In the genomic region with DNA sequence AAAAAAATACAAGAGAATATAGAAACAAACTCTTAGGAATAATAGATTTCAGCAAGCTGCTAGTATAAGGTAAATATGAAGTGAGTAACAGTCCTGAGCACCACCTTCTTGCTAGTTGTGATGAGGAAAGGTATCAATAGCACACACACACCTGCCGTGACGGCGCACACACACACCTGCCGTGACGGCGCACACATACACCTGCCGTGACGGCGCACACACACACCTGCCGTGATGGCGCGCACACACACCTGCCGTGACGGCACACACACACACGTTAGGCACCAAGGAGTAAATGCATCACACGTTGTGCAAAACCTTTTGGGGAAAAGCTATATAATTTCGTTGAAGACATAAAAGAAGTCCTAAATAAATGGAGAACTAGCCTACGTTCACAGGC, we compare ENCODE assay signal across 18 cellular contexts. TPM values are rescaled to one million over a fixed set of nuclear protein-coding genes. Genes with fewer than 3 reads are reported as not detected.
DNase-seq lines count a peak whose midpoint lies in the region; ATAC-seq and TF ChIP-seq lines count a peak whose summit lies in the region.
"Had no signal": no experiment of that assay in that cellular context is flagged by ENCODE, and none has a peak within 500 bp of the region (broad histone marks: within the 10 kb centered on the region; RNA-seq: fewer than 3 reads in every experiment).

No MANE protein-coding gene starts in this region.

- no peak for TF ChIP-seq CTCF in chondrocyte (IDR thresholded peaks at IDR 0.05)
- TF ChIP-seq CTCF in stomach (IDR thresholded peaks at IDR 0.05), result no peak
- no peak for TF ChIP-seq CTCF in vagina (IDR thresholded peaks at IDR 0.05)

- H3K27ac Mint-ChIP-seq in chondrocyte (ENCODE audit: unreplicated experiment), result no peak overlapping the region
- H3K27ac Mint-ChIP-seq in activated T-cell treated with anti-CD3 and anti-CD28 coated beads, Interleukin-2, amount 50 U/mL, for 72 hours, result no peak overlapping the region
- H3K27ac Mint-ChIP-seq: CD4-positive, alpha-beta memory T cell had no signal

- ATAC-seq in activated T-cell treated with anti-CD3 and anti-CD28 coated beads, Interleukin-2, amount 50 U/mL, for 72 hours (replicated peaks in 1 of 2), result no peak
- no peak for ATAC-seq in GM21576 (IDR thresholded peaks at IDR 0.05; ENCODE audit: unreplicated experiment)
- ATAC-seq: A549, HCT116 had no signal

- H3K9me3 Mint-ChIP-seq in chondrocyte (ENCODE audit: low read depth), result peaks cover 2% of the 10 kb centered on the region
- H3K9me3 Mint-ChIP-seq in activated T-cell treated with anti-CD3 and anti-CD28 coated beads, Interleukin-2, amount 50 U/mL, for 72 hours, result no peaks in the 10 kb centered on the region
- H3K9me3 Mint-ChIP-seq: CD4-positive, alpha-beta memory T cell had no signal

- peaks cover 5 to 12% (median 11%) of the 10 kb centered on the region in 4 donors for H3K4me1 ChIP-seq in stomach
- H3K4me1 ChIP-seq in vagina, result peaks cover 11% of the 10 kb centered on the region
- H3K4me1 ChIP-seq: BE2C had no signal

- TF ChIP-seq POLR2A in stomach (IDR thresholded peaks at IDR 0.05), result no peak
- TF ChIP-seq POLR2A in vagina (IDR thresholded peaks at IDR 0.05), result no peak

- no peaks in the 10 kb centered on the region for H3K36me3 ChIP-seq in stomach
- no peaks in the 10 kb centered on the region for H3K36me3 ChIP-seq in vagina
- H3K36me3 ChIP-seq: BE2C had no signal

- H3K27ac ChIP-seq in layer of hippocampus (ENCODE audit: low read depth, low read length) (peak overlapping the region; percentile 95), stomach (no peak overlapping the region), vagina (no peak overlapping the region)
- H3K27ac ChIP-seq: A549, C4-2B, GM23248, HL-60 had no signal

- no peak overlapping the region for H3K4me3 ChIP-seq in stomach
- no peak overlapping the region for H3K4me3 ChIP-seq in vagina
- H3K4me3 ChIP-seq: A549, GM23248 had no signal

- TF ChIP-seq EP300 in stomach (IDR thresholded peaks at IDR 0.05), result no peak

- H3K27me3 ChIP-seq in layer of hippocampus (ENCODE audit: control insufficient read depth, insufficient read depth, low read length) (no peaks in the 10 kb centered on the region), stomach (peaks cover 0 to 16% (median 0%) of the 10 kb centered on the region in 3 donors), vagina (no peaks in the 10 kb centered on the region)
- H3K27me3 ChIP-seq: BE2C had no signal

- no peaks in the 10 kb centered on the region for H3K9me3 ChIP-seq in stomach
- no peaks in the 10 kb centered on the region for H3K9me3 ChIP-seq in vagina
- H3K9me3 ChIP-seq: A549, BE2C had no signal

- intact Hi-C loops in stomach (cut with DNase I; ENCODE audit: low total_unique reads) (no loop called here), vagina (cut with DNase I) (no loop called here)

- H3K4me3 Mint-ChIP-seq in chondrocyte (ENCODE audit: unreplicated experiment), result no peak overlapping the region
- H3K4me3 Mint-ChIP-seq in activated T-cell treated with anti-CD3 and anti-CD28 coated beads, Interleukin-2, amount 50 U/mL, for 72 hours, result no peak overlapping the region
- H3K4me3 Mint-ChIP-seq: CD4-positive, alpha-beta memory T cell had no signal

- DNase-seq in chondrocyte (ENCODE audit: low spot score) (peak; percentile 59), stomach (peak; percentile 4), vagina (ENCODE audit: extremely low spot score in 2 of 2) (peak; percentile 2 to 71), glomerular visceral epithelial cell (ENCODE audit: extremely low spot score) (no peak)
- no peak for DNase-seq in activated T-cell treated with anti-CD3 and anti-CD28 coated beads, Interleukin-2, amount 50 U/mL, for 72 hours
- DNase-seq in stimulated activated CD4-positive, alpha-beta T cell treated with anti-CD3 and anti-CD28 coated beads, Interleukin-4, amount 100 ng/mL, for 1 hour, result no peak
- DNase-seq: BE2C; CD4-positive, alpha-beta memory T cell; COR-L47; DMS153; GF-D8; GM23248 had no signal

- H3K27me3 Mint-ChIP-seq in chondrocyte (ENCODE audit: low read depth), result peaks cover 28% of the 10 kb centered on the region
- H3K27me3 Mint-ChIP-seq in activated T-cell treated with anti-CD3 and anti-CD28 coated beads, Interleukin-2, amount 50 U/mL, for 72 hours (ENCODE audit: low read depth), result peaks cover 19% of the 10 kb centered on the region

- peaks cover 10% of the 10 kb centered on the region for H3K4me1 Mint-ChIP-seq in chondrocyte (ENCODE audit: low read depth)
- peaks cover 8% of the 10 kb centered on the region for H3K4me1 Mint-ChIP-seq in activated T-cell treated with anti-CD3 and anti-CD28 coated beads, Interleukin-2, amount 50 U/mL, for 72 hours (ENCODE audit: low read depth)

- WGBS in stomach, 5 donors, result 91 to 96% (median 95%) methylated on average over 18 of the region's 18 CpGs

- H3K36me3 Mint-ChIP-seq in chondrocyte (ENCODE audit: low read depth), result no peaks in the 10 kb centered on the region
- no peaks in the 10 kb centered on the region for H3K36me3 Mint-ChIP-seq in activated T-cell treated with anti-CD3 and anti-CD28 coated beads, Interleukin-2, amount 50 U/mL, for 72 hours (ENCODE audit: insufficient read depth in 2 of 2)
- H3K36me3 Mint-ChIP-seq: CD4-positive, alpha-beta memory T cell had no signal

RNA-seq across cellular contexts. Expression of gene JAKMIP3, which starts 4.7 kb away (rescaled TPM):
- total RNA-seq in chondrocyte, result 0.67 to 1.6 TPM (median 0.69 TPM) in 3 replicates
- 1 to 10 TPM in 1 of 5 donors, under 1 TPM in 3, not detected in 1; 0.43 to 1.1 (median 0.51) TPM for total RNA-seq in stomach
- under 1 TPM in 2 of 3 donors, not detected in 1; 0.18 to 0.19 TPM for polyA plus RNA-seq in stomach
- total RNA-seq in vagina, result 0.49 TPM
- total RNA-seq in activated T-cell treated with anti-CD3 and anti-CD28 coated beads, Interleukin-2, amount 50 U/mL, for 72 hours, result 1 to 10 TPM; 2.7 to 6.6 TPM
- total RNA-seq: GM23248 had no signal

Comparison
In these comparisons a context has a peak if more than half of its experiments do, and no peak if none do; other contexts are left out.
1. DNase-seq: peak in chondrocyte (single experiment), stomach (single experiment) and vagina (2 of 2); none in glomerular visceral epithelial cell (single experiment), activated T-cell treated with anti-CD3 and anti-CD28 coated beads, Interleukin-2, amount 50 U/mL, for 72 hours (0 of 2) and stimulated activated CD4-positive, alpha-beta T cell treated with anti-CD3 and anti-CD28 coated beads, Interleukin-4, amount 100 ng/mL, for 1 hour (single experiment).